Comparison of ENCODE assay signal across 8 cellular contexts in genomic region chr1:16351994-16352841, GRCh38. TPM values are rescaled to one million over a fixed set of nuclear protein-coding genes. Genes with fewer than 3 reads are reported as not detected.
DNase-seq lines count a peak whose midpoint lies in the region; ATAC-seq and TF ChIP-seq lines count a peak whose summit lies in the region.

Gene FBXO42, minus strand, starts transcription at chr1:16352480. Its CDS starts 37,062 bp downstream, at chr1:16315418.

- H3K4me3 ChIP-seq in H7 (ENCODE audit: insufficient read depth, low read depth, low read length) (peak within 1 kb of the TSS; percentile 92), Loucy (ENCODE audit: low read length, poor library complexity, severe bottlenecking) (peak within 1 kb of the TSS; percentile 96), RWPE2 (ENCODE audit: severe bottlenecking) (peak within 1 kb of the TSS; percentile 54), fibroblast of pulmonary artery (replicated peaks; ENCODE audit: low read depth, low read length) (peak within 1 kb of the TSS; percentile 90)

- peaks cover 50% of the 10 kb centered on the region for H3K79me2 ChIP-seq in Loucy (ENCODE audit: insufficient read depth, low read length)

- no peaks in the 10 kb centered on the region for H3K27me3 Mint-ChIP-seq in activated T-helper 2 cell treated with anti-CD3 and anti-CD28 coated beads, Interferon-gamma antibody, Interleukin-2, Interleukin-4, amounts not matched to agents 10 μg/mL and 5 μg/mL and 100 μg/mL, durations not matched to agents 14 hours and 24 hours and 36 hours (ENCODE audit: low read depth)
- H3K27me3 Mint-ChIP-seq in nephron (ENCODE audit: low read depth) = no peaks in the 10 kb centered on the region
- no peaks in the 10 kb centered on the region for H3K27me3 Mint-ChIP-seq in stimulated activated naive CD8-positive, alpha-beta T cell treated with anti-CD3 and anti-CD28 coated beads, Interleukin-15, Interleukin-2, amounts not matched to agents 100 ng/mL and 50 ng/mL, for 24 hours

- peaks cover 10% of the 10 kb centered on the region for H3K36me3 Mint-ChIP-seq in activated T-helper 2 cell treated with anti-CD3 and anti-CD28 coated beads, Interferon-gamma antibody, Interleukin-2, Interleukin-4, amounts not matched to agents 10 μg/mL and 5 μg/mL and 100 μg/mL, durations not matched to agents 14 hours and 24 hours and 36 hours (ENCODE audit: low read depth)
- H3K36me3 Mint-ChIP-seq in nephron (ENCODE audit: low read depth) = no peaks in the 10 kb centered on the region
- H3K36me3 Mint-ChIP-seq in stimulated activated naive CD8-positive, alpha-beta T cell treated with anti-CD3 and anti-CD28 coated beads, Interleukin-15, Interleukin-2, amounts not matched to agents 100 ng/mL and 50 ng/mL, for 24 hours (ENCODE audit: low read depth) = peaks cover 4% of the 10 kb centered on the region

- peaks cover 26% of the 10 kb centered on the region for H3K4me1 Mint-ChIP-seq in activated T-helper 2 cell treated with anti-CD3 and anti-CD28 coated beads, Interferon-gamma antibody, Interleukin-2, Interleukin-4, amounts not matched to agents 10 μg/mL and 5 μg/mL and 100 μg/mL, durations not matched to agents 14 hours and 24 hours and 36 hours (ENCODE audit: low read depth)
- peaks cover 23% of the 10 kb centered on the region for H3K4me1 Mint-ChIP-seq in nephron
- peaks cover 32% of the 10 kb centered on the region for H3K4me1 Mint-ChIP-seq in stimulated activated naive CD8-positive, alpha-beta T cell treated with anti-CD3 and anti-CD28 coated beads, Interleukin-15, Interleukin-2, amounts not matched to agents 100 ng/mL and 50 ng/mL, for 24 hours (ENCODE audit: low read depth)

- ATAC-seq in RWPE2 (ENCODE audit: low read depth) = peak; percentile 85

- H3K9me3 Mint-ChIP-seq in activated T-helper 2 cell treated with anti-CD3 and anti-CD28 coated beads, Interferon-gamma antibody, Interleukin-2, Interleukin-4, amounts not matched to agents 10 μg/mL and 5 μg/mL and 100 μg/mL, durations not matched to agents 14 hours and 24 hours and 36 hours = no peaks in the 10 kb centered on the region
- no peaks in the 10 kb centered on the region for H3K9me3 Mint-ChIP-seq in nephron
- H3K9me3 Mint-ChIP-seq in stimulated activated naive CD8-positive, alpha-beta T cell treated with anti-CD3 and anti-CD28 coated beads, Interleukin-15, Interleukin-2, amounts not matched to agents 100 ng/mL and 50 ng/mL, for 24 hours = no peaks in the 10 kb centered on the region

- no peaks in the 10 kb centered on the region for H3K36me3 ChIP-seq in H7 (replicated peaks; ENCODE audit: control insufficient read depth, insufficient read depth, low read length)
- no peaks in the 10 kb centered on the region for H3K36me3 ChIP-seq in Loucy (ENCODE audit: insufficient read depth, low read length)
- peaks cover 7% of the 10 kb centered on the region for H3K36me3 ChIP-seq in RWPE2 (ENCODE audit: low read depth)

- H3F3A ChIP-seq in Loucy (ENCODE audit: low read depth) = no peaks in the 10 kb centered on the region

- H3K4me1 ChIP-seq in Loucy (ENCODE audit: insufficient read depth, low read length, poor library complexity, severe bottlenecking) (peaks cover 32% of the 10 kb centered on the region), RWPE2 (ENCODE audit: insufficient read depth, poor library complexity, severe bottlenecking) (peaks cover 15% of the 10 kb centered on the region)

- peak within 1 kb of the TSS; percentile 78 for H3K9ac ChIP-seq in Loucy (ENCODE audit: low read depth, low read length, poor library complexity, severe bottlenecking)

- H3K9me3 ChIP-seq in Loucy (ENCODE audit: insufficient read depth, low read depth, low read length) (no peaks in the 10 kb centered on the region), RWPE2 (ENCODE audit: severe bottlenecking) (no peaks in the 10 kb centered on the region)

- peak; percentile 92 for DNase-seq in ELR (ENCODE audit: low read depth)
- DNase-seq in H7 = peak; percentile 97
- peak; percentile 84 for DNase-seq in RWPE2 (ENCODE audit: low spot score)
- peak; percentile 92 for DNase-seq in activated T-helper 2 cell treated with anti-CD3 and anti-CD28 coated beads, Interferon-gamma antibody, Interleukin-2, Interleukin-4, amounts not matched to agents 10 μg/mL and 5 μg/mL and 100 μg/mL, durations not matched to agents 14 hours and 24 hours and 36 hours (ENCODE audit: low spot score)
- DNase-seq in fibroblast of pulmonary artery (ENCODE audit: low read depth) = peak; percentile 93

- H3K4me2 ChIP-seq in Loucy (ENCODE audit: low read depth, low read length, poor library complexity, severe bottlenecking) = peak within 1 kb of the TSS; percentile 99

- peak within 1 kb of the TSS; percentile 96 for H3K4me3 Mint-ChIP-seq in activated T-helper 2 cell treated with anti-CD3 and anti-CD28 coated beads, Interferon-gamma antibody, Interleukin-2, Interleukin-4, amounts not matched to agents 10 μg/mL and 5 μg/mL and 100 μg/mL, durations not matched to agents 14 hours and 24 hours and 36 hours (ENCODE audit: low read depth)
- peak within 1 kb of the TSS; percentile 93 to 99 (median 96) for H3K4me3 Mint-ChIP-seq in nephron
- peak within 1 kb of the TSS; percentile 97 for H3K4me3 Mint-ChIP-seq in stimulated activated naive CD8-positive, alpha-beta T cell treated with anti-CD3 and anti-CD28 coated beads, Interleukin-15, Interleukin-2, amounts not matched to agents 100 ng/mL and 50 ng/mL, for 24 hours

- intact Hi-C loops in activated T-helper 2 cell treated with anti-CD3 and anti-CD28 coated beads, Interferon-gamma antibody, Interleukin-2, Interleukin-4, amounts not matched to agents 10 μg/mL and 5 μg/mL and 100 μg/mL, durations not matched to agents 14 hours and 24 hours and 36 hours (cut with micrococcal nuclease) = loop anchor here (1.0 to 5.0 kb wide), 3 partner anchors 15 to 145 kb away; partner anchors contain the start of gene SZRD1

- H2AFZ ChIP-seq in Loucy (ENCODE audit: low read length) = peak within 1 kb of the TSS; percentile 90

- H4K20me1 ChIP-seq in Loucy (ENCODE audit: insufficient read depth, low read length, poor library complexity, severe bottlenecking) = peaks cover 35% of the 10 kb centered on the region

- H3K27ac ChIP-seq in RWPE2 (ENCODE audit: poor library complexity, severe bottlenecking) = peak within 1 kb of the TSS; percentile 61

- H3K27me3 ChIP-seq in H7 (ENCODE audit: control insufficient read depth, insufficient read depth, low read length) = no peaks in the 10 kb centered on the region
- no peaks in the 10 kb centered on the region for H3K27me3 ChIP-seq in Loucy (ENCODE audit: insufficient read depth, low read length, poor library complexity, severe bottlenecking)
- no peaks in the 10 kb centered on the region for H3K27me3 ChIP-seq in RWPE2 (ENCODE audit: insufficient read depth, poor library complexity, severe bottlenecking)

- H3K9me2 ChIP-seq in Loucy (replicated peaks; ENCODE audit: low read depth, low read length) = no peaks in the 10 kb centered on the region

- H3K27ac Mint-ChIP-seq in activated T-helper 2 cell treated with anti-CD3 and anti-CD28 coated beads, Interferon-gamma antibody, Interleukin-2, Interleukin-4, amounts not matched to agents 10 μg/mL and 5 μg/mL and 100 μg/mL, durations not matched to agents 14 hours and 24 hours and 36 hours = peak within 1 kb of the TSS; percentile 93
- peak within 1 kb of the TSS; percentile 91 to 97 (median 91) for H3K27ac Mint-ChIP-seq in nephron
- peak within 1 kb of the TSS; percentile 95 for H3K27ac Mint-ChIP-seq in stimulated activated naive CD8-positive, alpha-beta T cell treated with anti-CD3 and anti-CD28 coated beads, Interleukin-15, Interleukin-2, amounts not matched to agents 100 ng/mL and 50 ng/mL, for 24 hours

- TF ChIP-seq CTCF in Loucy (conservative IDR thresholded peaks at IDR 0.05; ENCODE audit: low read length) = peak; percentile 45
- peak; percentile 54 for TF ChIP-seq CTCF in RWPE2 (IDR thresholded peaks at IDR 0.05; ENCODE audit: poor library complexity, severe bottlenecking)
- TF ChIP-seq CTCF in fibroblast of pulmonary artery (IDR thresholded peaks at IDR 0.05; ENCODE audit: low read length, missing control alignments) = peak; percentile 10
- peak; percentile 39 to 59 (median 40) for TF ChIP-seq CTCF in nephron (IDR thresholded peaks at IDR 0.05; ENCODE audit: unreplicated experiment in 3 of 3)

RNA-seq across cellular contexts. Expression of gene FBXO42, which starts in this region (rescaled TPM):
- total RNA-seq in H7 (2014; rRNA removed; shearing (Covaris generic)) = 38.9 and 40.4 TPM in 2 replicates
- 17.9 and 18.5 TPM in 2 replicates for total RNA-seq in activated T-helper 2 cell treated with anti-CD3 and anti-CD28 coated beads, Interferon-gamma antibody, Interleukin-2, Interleukin-4, amounts not matched to agents 10 μg/mL and 5 μg/mL and 100 μg/mL, durations not matched to agents 14 hours and 24 hours and 36 hours

Comparison
In these comparisons a context has a peak if more than half of its experiments do, and no peak if none do; other contexts are left out.
1. Peak in every context shown above with its lines: DNase-seq, ATAC-seq, H3K4me3 ChIP-seq and H3K27ac ChIP-seq.